8 cellular contexts compared by ENCODE assay signal in the genomic region with DNA sequence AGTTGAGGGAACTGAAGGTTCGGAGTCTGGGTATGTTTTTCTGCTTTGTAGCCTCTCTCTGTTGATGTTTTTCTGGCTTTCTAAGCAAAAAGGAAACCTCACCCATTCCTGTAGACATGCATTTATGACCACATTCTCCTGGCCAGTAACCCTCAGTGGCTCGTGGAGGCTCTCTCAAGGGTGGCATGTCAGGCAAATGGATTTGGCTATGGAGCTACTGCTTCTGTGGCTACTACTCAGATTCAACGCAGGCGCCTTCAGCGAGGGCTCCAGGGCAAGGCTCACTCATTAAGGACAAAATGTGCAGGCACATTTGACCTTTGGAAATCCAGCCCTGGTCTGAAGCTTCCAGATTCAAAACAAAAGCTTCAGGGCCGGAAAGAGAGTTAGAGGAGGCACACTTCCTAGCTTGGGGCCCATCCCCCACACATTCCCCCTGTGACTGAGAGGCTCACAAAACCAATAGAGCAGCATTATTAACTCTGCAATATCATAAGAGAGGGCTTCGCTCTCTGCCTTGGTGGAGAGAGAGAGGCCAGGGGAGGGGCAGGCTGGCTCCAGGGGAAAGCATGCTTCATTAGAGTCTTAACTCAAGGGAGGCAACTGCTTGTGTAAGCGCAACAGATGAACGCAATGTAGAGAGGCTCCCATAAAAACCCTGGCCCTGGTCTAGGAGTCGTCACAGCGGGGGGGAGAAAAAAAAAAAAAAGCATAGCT. TPM values are rescaled to one million over a fixed set of nuclear protein-coding genes. Genes with fewer than 3 reads are reported as not detected.
DNase-seq lines count a peak whose midpoint lies in the region; ATAC-seq, FAIRE-seq and TF ChIP-seq lines count a peak whose summit lies in the region.

No MANE protein-coding gene starts in this region.

- DNase-seq in astrocyte of the hippocampus (ENCODE audit: low read depth, low spot score), result peak; percentile 87
- peak; percentile 82 for DNase-seq in iris pigment epithelial cell (ENCODE audit: low read depth)
- peak; percentile 15 for DNase-seq in small intestine
- DNase-seq in epidermal melanocyte (ENCODE audit: insufficient read length, low spot score), result no peak

- no peak overlapping the region for H3K4me3 ChIP-seq in small intestine (ENCODE audit: low read depth in 1 of 2, low read length in 2 of 2)

- peak overlapping the region; percentile 14 to 92 for H3K27ac ChIP-seq in small intestine (ENCODE audit: low read depth in 1 of 2, low read length in 1 of 2)

- FAIRE-seq in small intestine (lab: Jason Lieb, UNC), result no peak

- H3K9me3 ChIP-seq in small intestine (ENCODE audit: control insufficient read depth, low read depth), result no peaks in the 10 kb centered on the region

- H3K27me3 ChIP-seq in small intestine (ENCODE audit: control insufficient read depth in 2 of 2, insufficient read depth in 2 of 2, low read length in 2 of 2), result no peaks in the 10 kb centered on the region

- WGBS in small intestine, 3 donors, result 32 to 85% (median 59%) methylated on average over 11 of the region's 11 CpGs

- H3K4me1 ChIP-seq in small intestine (ENCODE audit: control insufficient read depth in 2 of 2, insufficient read depth in 1 of 2, low read depth in 1 of 2, low read length in 1 of 2), result peaks cover 0 to 14% of the 10 kb centered on the region in 2 donors

- ATAC-seq in GM18907 (IDR thresholded peaks at IDR 0.05; ENCODE audit: unreplicated experiment), result peak; percentile 64
- peak; percentile 47 for ATAC-seq in HG03280 (IDR thresholded peaks at IDR 0.05; ENCODE audit: unreplicated experiment)
- peak; percentile 15; the same call in 2 of the 3 replicates for ATAC-seq in SK-N-SH treated with all-trans-retinoic acid at 6 μM for 48 hours
- no peak for ATAC-seq in HG02870 (IDR thresholded peaks at IDR 0.05; ENCODE audit: unreplicated experiment)

- H3K36me3 ChIP-seq in small intestine (ENCODE audit: control insufficient read depth in 2 of 2, insufficient read depth in 2 of 2, low read length in 2 of 2), result no peaks in the 10 kb centered on the region

TF ChIP-seq in SK-N-SH treated with all-trans-retinoic acid at 6 μM for 48 hours, 23 proteins besides CTCF, POLR2A, EP300 and RAD21:
- no peak for TF ChIP-seq PPARA (CRISPR knock-in tag; IDR thresholded peaks at IDR 0.05; ENCODE audit: borderline replicate concordance)
- TF ChIP-seq, protein P1, sequence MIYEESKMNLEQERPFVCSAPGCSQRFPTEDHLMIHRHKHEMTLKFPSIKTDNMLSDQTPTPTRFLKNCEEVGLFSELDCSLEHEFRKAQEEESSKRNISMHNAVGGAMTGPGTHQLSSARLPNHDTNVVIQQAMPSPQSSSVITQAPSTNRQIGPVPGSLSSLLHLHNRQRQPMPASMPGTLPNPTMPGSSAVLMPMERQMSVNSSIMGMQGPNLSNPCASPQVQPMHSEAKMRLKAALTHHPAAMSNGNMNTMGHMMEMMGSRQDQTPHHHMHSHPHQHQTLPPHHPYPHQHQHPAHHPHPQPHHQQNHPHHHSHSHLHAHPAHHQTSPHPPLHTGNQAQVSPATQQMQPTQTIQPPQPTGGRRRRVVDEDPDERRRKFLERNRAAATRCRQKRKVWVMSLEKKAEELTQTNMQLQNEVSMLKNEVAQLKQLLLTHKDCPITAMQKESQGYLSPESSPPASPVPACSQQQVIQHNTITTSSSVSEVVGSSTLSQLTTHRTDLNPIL (CRISPR knock-in tag; IDR thresholded peaks at IDR 0.05; ENCODE audit: low read depth), result no peak
- TF ChIP-seq ARNTL (CRISPR knock-in tag; IDR thresholded peaks at IDR 0.05; ENCODE audit: borderline replicate concordance, low read depth), result no peak
- TF ChIP-seq, protein P2, sequence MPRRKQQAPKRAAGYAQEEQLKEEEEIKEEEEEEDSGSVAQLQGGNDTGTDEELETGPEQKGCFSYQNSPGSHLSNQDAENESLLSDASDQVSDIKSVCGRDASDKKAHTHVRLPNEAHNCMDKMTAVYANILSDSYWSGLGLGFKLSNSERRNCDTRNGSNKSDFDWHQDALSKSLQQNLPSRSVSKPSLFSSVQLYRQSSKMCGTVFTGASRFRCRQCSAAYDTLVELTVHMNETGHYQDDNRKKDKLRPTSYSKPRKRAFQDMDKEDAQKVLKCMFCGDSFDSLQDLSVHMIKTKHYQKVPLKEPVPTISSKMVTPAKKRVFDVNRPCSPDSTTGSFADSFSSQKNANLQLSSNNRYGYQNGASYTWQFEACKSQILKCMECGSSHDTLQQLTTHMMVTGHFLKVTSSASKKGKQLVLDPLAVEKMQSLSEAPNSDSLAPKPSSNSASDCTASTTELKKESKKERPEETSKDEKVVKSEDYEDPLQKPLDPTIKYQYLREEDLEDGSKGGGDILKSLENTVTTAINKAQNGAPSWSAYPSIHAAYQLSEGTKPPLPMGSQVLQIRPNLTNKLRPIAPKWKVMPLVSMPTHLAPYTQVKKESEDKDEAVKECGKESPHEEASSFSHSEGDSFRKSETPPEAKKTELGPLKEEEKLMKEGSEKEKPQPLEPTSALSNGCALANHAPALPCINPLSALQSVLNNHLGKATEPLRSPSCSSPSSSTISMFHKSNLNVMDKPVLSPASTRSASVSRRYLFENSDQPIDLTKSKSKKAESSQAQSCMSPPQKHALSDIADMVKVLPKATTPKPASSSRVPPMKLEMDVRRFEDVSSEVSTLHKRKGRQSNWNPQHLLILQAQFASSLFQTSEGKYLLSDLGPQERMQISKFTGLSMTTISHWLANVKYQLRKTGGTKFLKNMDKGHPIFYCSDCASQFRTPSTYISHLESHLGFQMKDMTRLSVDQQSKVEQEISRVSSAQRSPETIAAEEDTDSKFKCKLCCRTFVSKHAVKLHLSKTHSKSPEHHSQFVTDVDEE (CRISPR knock-in tag; IDR thresholded peaks at IDR 0.05), result no peak
- no peak for TF ChIP-seq CSDC2 (CRISPR knock-in tag; IDR thresholded peaks at IDR 0.05)

RNA-seq across cellular contexts. Expression of a gene that starts 22.1 kb away (rescaled TPM):
- polyA plus RNA-seq in small intestine, result 1 to 10 TPM; 1.1 to 10.0 (median 8.1) TPM
